Comparison of ENCODE assay signal across 22 cellular contexts in genomic region chr22:19213001-19213400, GRCh38. TPM values are rescaled to one million over a fixed set of nuclear protein-coding genes. Genes with fewer than 3 reads are reported as not detected.
DNase-seq lines count a peak whose midpoint lies in the region; ATAC-seq, FAIRE-seq and TF ChIP-seq lines count a peak whose summit lies in the region.
"Had no signal": no experiment of that assay in that cellular context is flagged by ENCODE, and none has a peak within 500 bp of the region (broad histone marks: within the 10 kb centered on the region; RNA-seq: fewer than 3 reads in every experiment).

No MANE protein-coding gene starts in this region.

- CTCF ChIA-PET in H1 (lab: Charles Lee; ENCODE audit: partially characterized antibody) = no interaction called here

- H3K4me3 ChIP-seq in HUES48 (ENCODE audit: low read depth, low read length) (0 out of 2 replicates have a peak overlapping the region, but pooled peaks have one; percentile 21), OCI-LY3 (ENCODE audit: low read length) (no peak overlapping the region), H1 (ENCODE audit: extremely low read depth in 1 of 4, insufficient read depth in 2 of 4, low read depth in 3 of 4, low read length in 4 of 4) (peak overlapping the region in 1 of 4 experiments; percentile 32; a peak in 2 of 8 replicates), neuronal stem cell (ENCODE audit: low read length in 2 of 2) (no peak overlapping the region)
- H3K4me3 ChIP-seq: Peyer's patch had no signal

- H2AK5ac ChIP-seq in H1 (ENCODE audit: low read depth, low read length) (no peak overlapping the region), neuronal stem cell (ENCODE audit: low read depth, low read length) (no peak overlapping the region)

- H4K8ac ChIP-seq in H1 (ENCODE audit: extremely low read depth, insufficient read depth, low read length) (no peak overlapping the region), neuronal stem cell (ENCODE audit: low read depth, low read length) (no peak overlapping the region)

- H3K79me1 ChIP-seq in H1 (ENCODE audit: low read depth, low read length) (no peaks in the 10 kb centered on the region), neuronal stem cell (ENCODE audit: low read depth, low read length) (no peaks in the 10 kb centered on the region)

- H4K20me1 ChIP-seq in OCI-LY3 (ENCODE audit: insufficient read depth, low read length) (no peaks in the 10 kb centered on the region), H1 (replicated peaks in 1 of 2; ENCODE audit: control insufficient read depth in 1 of 2, insufficient read depth in 2 of 2, low read length in 2 of 2) (no peaks in the 10 kb centered on the region)

- TF ChIP-seq RAD21 in H1 (IDR thresholded peaks at IDR 0.05 in 1 of 2, conservative IDR thresholded peaks at IDR 0.05 in 1 of 2; ENCODE audit: low read depth in 2 of 2, low read length in 2 of 2) = no peak

- H3K9ac ChIP-seq in HUES48 (ENCODE audit: low read depth, low read length) (no peak overlapping the region), OCI-LY3 (ENCODE audit: low read length) (no peak overlapping the region), H1 (replicated peaks in 1 of 4; ENCODE audit: extremely low read depth in 1 of 4, low read depth in 3 of 4, low read length in 3 of 4) (no peak overlapping the region), neuronal stem cell (ENCODE audit: low read depth, low read length, poor library complexity) (no peak overlapping the region)

- 74% methylated on average over 1 of the region's 1 CpG; no CpG with 5 or more reads in 1 of the 2 experiments for WGBS in H1 (ENCODE audit: extremely low coverage in 1 of 2, insufficient coverage in 1 of 2, insufficient read length in 1 of 2, insufficient replicate concordance in 2 of 2, low coverage in 1 of 2, low lambda C conversion rate in 2 of 2, missing lambda C conversion rate in 1 of 2), 2 experiments
- WGBS in neuronal stem cell (ENCODE audit: extremely low coverage in 2 of 2, insufficient read length in 2 of 2, insufficient replicate concordance in 1 of 2), 2 donors = no CpG with 5 or more reads among the region's 1 CpG

- ATAC-seq in GM21515 (IDR thresholded peaks at IDR 0.05; ENCODE audit: unreplicated experiment) = no peak
- ATAC-seq in HG03565 (IDR thresholded peaks at IDR 0.05; ENCODE audit: unreplicated experiment) = no peak
- ATAC-seq: HepG2 had no signal

- no peak for TF ChIP-seq POLR2A in H1 (IDR thresholded peaks at IDR 0.05; ENCODE audit: control extremely low read depth in 1 of 2, low read depth in 2 of 2, low read length in 2 of 2)

- no peak overlapping the region for H3K23ac ChIP-seq in H1 (ENCODE audit: insufficient read length)
- no peak overlapping the region for H3K23ac ChIP-seq in neuronal stem cell (ENCODE audit: low read depth, low read length, poor library complexity)

- H3K27ac ChIP-seq in HUES48 (ENCODE audit: low read depth, low read length) (peak overlapping the region; percentile 67), OCI-LY3 (ENCODE audit: low read length) (no peak overlapping the region), H1 (ENCODE audit: low read depth, low read length) (no peak overlapping the region), neuronal stem cell (replicated peaks; ENCODE audit: low read length) (no peak overlapping the region)
- H3K27ac ChIP-seq: Peyer's patch had no signal

- H4K91ac ChIP-seq in H1 (replicated peaks; ENCODE audit: insufficient read length, low read length) (no peak overlapping the region), neuronal stem cell (ENCODE audit: low read depth, low read length, poor library complexity) (no peak overlapping the region)

- no peak overlapping the region for H2BK12ac ChIP-seq in H1 (ENCODE audit: low read depth, low read length)
- no peak overlapping the region for H2BK12ac ChIP-seq in neuronal stem cell (ENCODE audit: low read length)

- H2BK5ac ChIP-seq in H1 (ENCODE audit: low read depth, low read length) (no peak overlapping the region), neuronal stem cell (ENCODE audit: low read length) (no peak overlapping the region)

- no peak for FAIRE-seq in H1 (lab: Jason Lieb, UNC)
- FAIRE-seq: D721Med, H54, HepG2 had no signal

- POLR2A ChIA-PET in H1 (lab: Charles Lee; ENCODE audit: partially characterized antibody) = interaction anchor here (1.3 to 1.6 kb wide), 2 partner anchors 30 to 36 kb away, joined by 3 to 8 read pairs; no protein-coding TSS in a partner anchor

- H3K79me2 ChIP-seq in OCI-LY3 (ENCODE audit: low read length) (no peaks in the 10 kb centered on the region), H1 (ENCODE audit: control insufficient read depth in 1 of 2, insufficient read depth in 2 of 2, low read length in 2 of 2) (no peaks in the 10 kb centered on the region)

- H3K4me2 ChIP-seq in OCI-LY3 (ENCODE audit: low read length) = 0 out of 2 replicates have a peak overlapping the region, but pooled peaks have one; percentile 4
- H3K4me2 ChIP-seq in H1 (ENCODE audit: insufficient read depth in 1 of 2, low read depth in 2 of 2, low read length in 2 of 2) = peak overlapping the region; percentile 43 to 59; a peak in 3 of 4 replicates
- H3K4me2 ChIP-seq in neuronal stem cell (ENCODE audit: insufficient read depth, low read length, poor library complexity, severe bottlenecking) = no peak overlapping the region

- H3K56ac ChIP-seq in H1 (replicated peaks; ENCODE audit: insufficient read length, low read depth, low read length) = no peak overlapping the region

- H2BK15ac ChIP-seq in H1 (ENCODE audit: low read length) (no peak overlapping the region), neuronal stem cell (ENCODE audit: low read length) (no peak overlapping the region)

- no peaks in the 10 kb centered on the region for H3K9me3 ChIP-seq in HUES48 (ENCODE audit: control insufficient read depth, insufficient read depth, low read length)
- H3K9me3 ChIP-seq in OCI-LY3 (ENCODE audit: insufficient read depth, low read length) = no peaks in the 10 kb centered on the region
- no peaks in the 10 kb centered on the region for H3K9me3 ChIP-seq in H1 (ENCODE audit: insufficient read depth in 2 of 2, low read depth in 1 of 2, low read length in 1 of 2)
- H3K9me3 ChIP-seq in neuronal stem cell (replicated peaks in 1 of 2; ENCODE audit: control insufficient read depth in 2 of 2, insufficient read depth in 1 of 2, low read depth in 1 of 2, low read length in 2 of 2) = no peaks in the 10 kb centered on the region
- H3K9me3 ChIP-seq: BE2C, Peyer's patch had no signal

- H3K23me2 ChIP-seq in H1 (ENCODE audit: low read depth, low read length) = no peaks in the 10 kb centered on the region

- peaks cover 19% of the 10 kb centered on the region for H3K4me1 ChIP-seq in HUES48 (ENCODE audit: control insufficient read depth, insufficient read depth, low read length)
- peaks cover 12% of the 10 kb centered on the region for H3K4me1 ChIP-seq in OCI-LY3 (ENCODE audit: low read length)
- H3K4me1 ChIP-seq in H1 (replicated peaks in 1 of 4; ENCODE audit: control insufficient read depth in 3 of 4, insufficient read depth in 4 of 4, low read length in 3 of 4) = peaks cover 3 to 19% (median 9%) of the 10 kb centered on the region in 4 experiments; a peak in 5 of 7 replicates
- peaks cover 5 to 17% of the 10 kb centered on the region in 2 donors for H3K4me1 ChIP-seq in neuronal stem cell (ENCODE audit: control insufficient read depth in 2 of 2, insufficient read depth in 1 of 2, low read depth in 1 of 2, low read length in 2 of 2)
- H3K4me1 ChIP-seq: BE2C, Peyer's patch had no signal

- H2BK20ac ChIP-seq in H1 (ENCODE audit: low read length) = no peak overlapping the region

- H3K27me3 ChIP-seq in HUES48 (ENCODE audit: control insufficient read depth, insufficient read depth, low read length) (no peaks in the 10 kb centered on the region), OCI-LY3 (ENCODE audit: low read depth, low read length) (peaks cover 10% of the 10 kb centered on the region; the same call in 1 of the 2 replicates), H1 (replicated peaks in 1 of 4; ENCODE audit: control insufficient read depth in 3 of 4, extremely low read depth in 1 of 4, insufficient read depth in 3 of 4, low read length in 3 of 4) (no peaks in the 10 kb centered on the region), neuronal stem cell (ENCODE audit: control insufficient read depth in 3 of 3, insufficient read depth in 3 of 3, low read depth in 1 of 3, low read length in 3 of 3) (no peaks in the 10 kb centered on the region)
- H3K27me3 ChIP-seq: BE2C, Peyer's patch had no signal

- H3K14ac ChIP-seq in H1 (ENCODE audit: insufficient read length) = no peak overlapping the region
- no peak overlapping the region for H3K14ac ChIP-seq in neuronal stem cell (ENCODE audit: low read length)

- DNase-seq in H1 (ENCODE audit: low read depth in 1 of 2, low spot score in 2 of 2) (no peak), neuronal stem cell (ENCODE audit: low spot score) (no peak), posterior vena cava (ENCODE audit: low spot score) (no peak)
- DNase-seq: BE2C; DMS53; EL; GF-D8; KG1; NCI-H1105; NCI-H146; NCI-H2081; NCI-H748 treated with DMSO at 0.1 percent for 48 hours; NK-92 treated with Interleukin-12 subunit alpha and Interleukin-12 subunit beta, amount 100 ng/mL, for 24 hours; Peyer's patch; T-helper 1 cell had no signal

- TF ChIP-seq CTCF in OCI-LY3 (IDR thresholded peaks at IDR 0.05; ENCODE audit: low read depth, low read length) (no peak), H1 (IDR thresholded peaks at IDR 0.05; ENCODE audit: control extremely low read depth in 1 of 3, insufficient read depth in 1 of 3, low read depth in 1 of 3, low read length in 3 of 3) (no peak)

- H3K18ac ChIP-seq in H1 (ENCODE audit: extremely low read depth, low read length) = no peak overlapping the region
- no peak overlapping the region for H3K18ac ChIP-seq in neuronal stem cell (ENCODE audit: low read length)

- intact Hi-C loops in posterior vena cava (cut with DNase I) = no loop called here

- peaks cover 38% of the 10 kb centered on the region for H3K36me3 ChIP-seq in HUES48 (ENCODE audit: control insufficient read depth, insufficient read depth, low read length)
- H3K36me3 ChIP-seq in OCI-LY3 (replicated peaks; ENCODE audit: low read depth, low read length) = no peaks in the 10 kb centered on the region
- peaks cover 4 to 17% (median 8%) of the 10 kb centered on the region in 4 experiments for H3K36me3 ChIP-seq in H1 (ENCODE audit: control insufficient read depth in 2 of 4, insufficient read depth in 4 of 4, low read length in 3 of 4)
- peaks cover 7 to 22% of the 10 kb centered on the region in 2 donors for H3K36me3 ChIP-seq in neuronal stem cell (replicated peaks in 1 of 2; ENCODE audit: control insufficient read depth in 2 of 2, insufficient read depth in 2 of 2, low read length in 2 of 2)
- H3K36me3 ChIP-seq: BE2C, Peyer's patch had no signal

- H3K4ac ChIP-seq in H1 (replicated peaks; ENCODE audit: insufficient read length, low read depth, low read length) = no peak overlapping the region
- H3K4ac ChIP-seq in neuronal stem cell (ENCODE audit: low read length) = no peak overlapping the region

- no peak overlapping the region for H2AFZ ChIP-seq in OCI-LY3 (ENCODE audit: low read depth, low read length)
- no peak overlapping the region for H2AFZ ChIP-seq in H1 (ENCODE audit: low read length)
- peak overlapping the region; percentile 34 for H2AFZ ChIP-seq in neuronal stem cell (ENCODE audit: low read length)

- H4K5ac ChIP-seq in H1 (ENCODE audit: insufficient read length, low read depth, low read length) = no peak overlapping the region

- H2BK120ac ChIP-seq in H1 (replicated peaks; ENCODE audit: low read depth, low read length) (no peak overlapping the region), neuronal stem cell (ENCODE audit: low read depth, low read length) (no peak overlapping the region)

- TF ChIP-seq EP300 in H1 (IDR thresholded peaks at IDR 0.05; ENCODE audit: borderline replicate concordance in 1 of 2, low read depth in 2 of 2, low read length in 2 of 2) = no peak

RNA-seq across cellular contexts. Expression of gene SLC25A1, which starts 34.5 kb away (rescaled TPM):
- total RNA-seq in H1 (2021; fragmentation: NEBNext Ultra II Directional; extraction: Animal tissue kit (Norgen Biotek cat#: 25700)) = 148 and 157 TPM in 2 replicates
- 110 and 183 TPM in 2 replicates for polyA plus RNA-seq in H1 (2011; rRNA removed)
- 111 TPM for polyA plus RNA-seq in H1 (2011; cell fraction: cytosol; rRNA removed)
- 127 TPM for polyA plus RNA-seq in H1 (2011; cell fraction: nucleus; rRNA removed)
- polyA plus RNA-seq in H1 (2012, experiment 1 of 2) = 74.1 to 161 TPM (median 156 TPM) in 4 replicates
- polyA plus RNA-seq in H1 (2012, experiment 2 of 2) = 175 TPM
- polyA plus RNA-seq in H1 (2013, experiment 1 of 2) = 102 TPM
- polyA plus RNA-seq in H1 (2013, experiment 2 of 2) = 94.5 TPM
- polyA minus RNA-seq in H1 (2011; rRNA and poly(A)+ RNA removed) = 47.6 and 69.7 TPM in 2 replicates
- 67.6 TPM for polyA minus RNA-seq in H1 (2011; cell fraction: cytosol; rRNA and poly(A)+ RNA removed)
- 43.8 TPM for polyA minus RNA-seq in H1 (2011; cell fraction: nucleus; rRNA and poly(A)+ RNA removed)
- polyA plus RNA-seq in neuronal stem cell (2013, experiment 1 of 2) = 75.2 TPM
- polyA plus RNA-seq in neuronal stem cell (2013, experiment 2 of 2) = 71.9 TPM
- total RNA-seq in posterior vena cava = 10 to 100 TPM; 46.2 to 47.8 TPM
